Comparison of ENCODE assay signal across 8 cellular contexts in genomic region chr6:17101422-17102257, GRCh38. TPM values are rescaled to one million over a fixed set of nuclear protein-coding genes. Genes with fewer than 3 reads are reported as not detected.
DNase-seq lines count a peak whose midpoint lies in the region; ATAC-seq and TF ChIP-seq lines count a peak whose summit lies in the region.

TSS of gene STMND1 (plus strand) at chr6:17102050. CDS start at chr6:17102258, 208 bp downstream.

- peak within 1 kb of the TSS; percentile 19 to 26 for H3K4me3 ChIP-seq in cardiac fibroblast (replicated peaks in 1 of 2; ENCODE audit: low read depth in 2 of 2, low read length in 2 of 2)
- H3K4me3 ChIP-seq in left lung, result peak within 1 kb of the TSS; percentile 19 to 38
- peak within 1 kb of the TSS; percentile 16 to 59 (median 40) for H3K4me3 ChIP-seq in transverse colon
- no peak within 1 kb of the TSS for H3K4me3 ChIP-seq in Karpas-422 (ENCODE audit: low read length)

- POLR2A ChIA-PET in activated CD4-positive, alpha-beta T cell treated with anti-CD3 and anti-CD28 coated beads for 36 hours (lab: Charles Lee), result interaction anchor here (0.7 kb wide), 1 partner anchor 17 kb away, joined by 3 read pairs; no protein-coding TSS in a partner anchor

- no peaks in the 10 kb centered on the region for H3K36me3 ChIP-seq in left lung
- H3K36me3 ChIP-seq in transverse colon, result no peaks in the 10 kb centered on the region
- no peaks in the 10 kb centered on the region for H3K36me3 ChIP-seq in Karpas-422 (ENCODE audit: insufficient read depth, low read length)

- TF ChIP-seq CTCF in cardiac fibroblast (IDR thresholded peaks at IDR 0.05; ENCODE audit: low read depth, low read length) (no peak), left lung (IDR thresholded peaks at IDR 0.05) (no peak), transverse colon (IDR thresholded peaks at IDR 0.05) (no peak)

- H3K27ac Mint-ChIP-seq in activated CD4-positive, alpha-beta T cell treated with anti-CD3 and anti-CD28 coated beads for 36 hours, result no peak within 1 kb of the TSS

- CTCF ChIA-PET in activated CD4-positive, alpha-beta T cell treated with anti-CD3 and anti-CD28 coated beads for 36 hours (lab: Charles Lee), result interaction anchor here (0.6 to 0.9 kb wide), 2 partner anchors 713 to 782 kb away, joined by 3 read pairs; no protein-coding TSS in a partner anchor

- peak; percentile 35 for TF ChIP-seq POLR2A in transverse colon (IDR thresholded peaks at IDR 0.05)

- H3K9me3 ChIP-seq in left lung, result no peaks in the 10 kb centered on the region
- no peaks in the 10 kb centered on the region for H3K9me3 ChIP-seq in transverse colon
- no peaks in the 10 kb centered on the region; the same call in 1 of the 2 replicates for H3K9me3 ChIP-seq in Karpas-422 (ENCODE audit: low read length)

- no peaks in the 10 kb centered on the region for H3K9me3 Mint-ChIP-seq in activated CD4-positive, alpha-beta T cell treated with anti-CD3 and anti-CD28 coated beads for 36 hours (ENCODE audit: low read depth)

- no peak within 1 kb of the TSS for H3K4me2 ChIP-seq in Karpas-422 (ENCODE audit: low read depth, low read length, poor library complexity, severe bottlenecking)

- no peak for TF ChIP-seq EP300 in transverse colon (IDR thresholded peaks at IDR 0.05; ENCODE audit: low read depth)

- H3K4me3 Mint-ChIP-seq in activated CD4-positive, alpha-beta T cell treated with anti-CD3 and anti-CD28 coated beads for 36 hours, result peak within 1 kb of the TSS; percentile 60

- H3K27me3 ChIP-seq in left lung (peaks cover 11 to 61% of the 10 kb centered on the region in 2 donors), transverse colon (peaks cover 16% of the 10 kb centered on the region), Karpas-422 (ENCODE audit: low read length) (no peaks in the 10 kb centered on the region)

- no peaks in the 10 kb centered on the region for H3K79me2 ChIP-seq in Karpas-422 (ENCODE audit: low read length)

- peaks cover 3 to 12% of the 10 kb centered on the region in 2 donors for H3K4me1 ChIP-seq in left lung
- H3K4me1 ChIP-seq in transverse colon, result peaks cover 0 to 18% (median 11%) of the 10 kb centered on the region in 4 donors
- H3K4me1 ChIP-seq in Karpas-422 (ENCODE audit: low read length), result no peaks in the 10 kb centered on the region

- H3K4me1 Mint-ChIP-seq in activated CD4-positive, alpha-beta T cell treated with anti-CD3 and anti-CD28 coated beads for 36 hours, result peaks cover 6% of the 10 kb centered on the region

- intact Hi-C loops in activated CD4-positive, alpha-beta T cell treated with anti-CD3 and anti-CD28 coated beads for 36 hours (cut with DNase I, micrococcal nuclease), result no loop called here
- intact Hi-C loops in left lung (cut with DNase I) (no loop called here), transverse colon (cut with DNase I; ENCODE audit: low total_unique reads) (no loop called here)

- H3K36me3 Mint-ChIP-seq in activated CD4-positive, alpha-beta T cell treated with anti-CD3 and anti-CD28 coated beads for 36 hours (ENCODE audit: low read depth), result no peaks in the 10 kb centered on the region

- H3K9me2 ChIP-seq in Karpas-422 (replicated peaks; ENCODE audit: insufficient read depth, low read length), result no peaks in the 10 kb centered on the region

- ATAC-seq in activated CD4-positive, alpha-beta T cell treated with anti-CD3 and anti-CD28 coated beads for 36 hours, result peak; percentile 36
- ATAC-seq in left lung (peak; percentile 74), GM19035 (IDR thresholded peaks at IDR 0.05; ENCODE audit: unreplicated experiment) (no peak)

- no peak within 1 kb of the TSS for H3K9ac ChIP-seq in Karpas-422 (ENCODE audit: low read length)

- in situ Hi-C loops in transverse colon (cut with MboI; ENCODE audit: low pct_ligation_motif_present in 1 of 4, low pct_unique_long_range_greater_than_20kb in 1 of 4, low sequenced_read_pairs in 3 of 4), result no loop called here

- H4K20me1 ChIP-seq in Karpas-422 (ENCODE audit: insufficient read depth, low read depth, low read length), result no peaks in the 10 kb centered on the region

- WGBS in transverse colon (ENCODE audit: low coverage in 1 of 2), 2 donors, result 5 to 8% methylated on average over 8 to 56 of the region's 57 CpGs

- peaks cover 59% of the 10 kb centered on the region for H3K27me3 Mint-ChIP-seq in activated CD4-positive, alpha-beta T cell treated with anti-CD3 and anti-CD28 coated beads for 36 hours

- H3K27ac ChIP-seq in left lung, result no peak within 1 kb of the TSS
- H3K27ac ChIP-seq in transverse colon, result peak within 1 kb of the TSS; percentile 73 to 77 (median 76)
- no peak within 1 kb of the TSS for H3K27ac ChIP-seq in Karpas-422 (ENCODE audit: low read length)

- DNase-seq in activated CD4-positive, alpha-beta T cell treated with anti-CD3 and anti-CD28 coated beads for 36 hours, result peak; percentile 18
- DNase-seq in activated CD4-positive, alpha-beta T cell treated with anti-CD3 and anti-CD28 coated beads, Interleukin-2, amount 50 U/mL, for 4 hours, result no peak
- DNase-seq in NCI-H226 (peak; percentile 35), cardiac fibroblast (ENCODE audit: low read depth in 2 of 2) (peak; percentile 24 to 26), left lung (peak; percentile 48 to 73), transverse colon (peak; percentile 83), Karpas-422 (no peak)

- H2AFZ ChIP-seq in Karpas-422 (ENCODE audit: low read length), result no peak within 1 kb of the TSS

RNA-seq across cellular contexts. Expression of gene STMND1, which starts in this region (rescaled TPM):
- total RNA-seq in activated CD4-positive, alpha-beta T cell treated with anti-CD3 and anti-CD28 coated beads for 36 hours, result not detected
- 1 to 10 TPM in 1 of 2 donors, not detected in 1; 2.5 TPM for total RNA-seq in left lung
- 1 to 10 TPM in 3 of 4 donors, not detected in 1; 1.1 to 9.3 (median 1.1) TPM for total RNA-seq in transverse colon
- total RNA-seq in Karpas-422 (2014; rRNA removed; shearing (Covaris generic); ENCODE audit: low replicate concordance), result not detected in 2 replicates

Comparison
In these comparisons a context has a peak if more than half of its experiments do, and no peak if none do; other contexts are left out.
1. Peak in DNase-seq and ATAC-seq in activated CD4-positive, alpha-beta T cell treated with anti-CD3 and anti-CD28 coated beads for 36 hours; RNA of the gene not detected or under 1 TPM.
2. DNase-seq: peak in NCI-H226 (single experiment), cardiac fibroblast (2 of 2), left lung (2 of 2) and transverse colon (single experiment); none in activated CD4-positive, alpha-beta T cell treated with anti-CD3 and anti-CD28 coated beads, Interleukin-2, amount 50 U/mL, for 4 hours (0 of 2) and Karpas-422 (single experiment).
3. H3K27ac ChIP-seq: peak in transverse colon (4 of 4); none in left lung (0 of 2) and Karpas-422 (single experiment).